In the genomic region with DNA sequence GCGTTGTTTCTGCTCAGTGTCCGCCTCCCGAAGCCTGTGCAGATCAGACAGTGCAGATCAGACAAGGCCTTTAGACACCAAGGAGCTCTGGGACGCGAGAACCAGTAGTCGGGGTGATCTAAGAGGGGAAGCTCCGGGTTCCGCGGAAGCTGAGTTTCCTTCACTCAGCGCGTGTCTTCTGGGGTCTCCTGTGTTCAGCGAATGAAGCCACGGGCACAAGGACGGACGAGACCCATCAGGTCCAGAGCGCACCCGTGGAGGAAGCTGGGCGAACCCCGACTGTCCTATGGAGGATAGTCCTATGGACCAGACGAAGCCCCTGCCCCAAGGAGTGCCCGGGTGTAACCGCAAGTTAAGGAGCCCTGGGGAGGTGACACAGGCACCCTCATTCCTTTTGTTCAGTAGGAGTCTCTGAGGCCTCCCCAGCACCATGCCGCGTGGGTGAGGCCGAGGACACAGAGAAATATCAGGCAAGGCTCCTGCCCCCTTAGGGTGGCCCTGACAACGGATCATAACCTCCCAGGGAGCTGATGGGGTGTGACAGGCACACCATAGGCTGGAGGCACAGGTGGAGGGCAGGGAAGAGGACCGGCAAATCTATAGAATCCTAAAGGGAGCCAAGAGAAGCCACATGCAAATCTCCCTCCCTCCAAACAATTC, we compare ENCODE assay signal across 9 cellular contexts. TPM values are rescaled to one million over a fixed set of nuclear protein-coding genes. Genes with fewer than 3 reads are reported as not detected.
DNase-seq lines count a peak whose midpoint lies in the region; ATAC-seq, FAIRE-seq and TF ChIP-seq lines count a peak whose summit lies in the region.
"Had no signal": no experiment of that assay in that cellular context is flagged by ENCODE, and none has a peak within 500 bp of the region (broad histone marks: within the 10 kb centered on the region; RNA-seq: fewer than 3 reads in every experiment).

No MANE protein-coding gene starts in this region.

- intact Hi-C loops in CD8-positive, alpha-beta T cell (cut with DNase I, micrococcal nuclease) = loop anchor here (1.0 to 5.0 kb wide), 13 partner anchors 23 to 270 kb away; partner anchors contain the start of genes ISOC2 (in 2 of the 2), KMT5C (in 2 of the 2), PPP6R1 (in 2 of the 2) and ZNF581 (in 2 of the 2)
- intact Hi-C loops in ascending aorta (cut with DNase I) = loop anchor here (1.0 to 10.0 kb wide), 7 partner anchors 45 to 263 kb away; partner anchors contain the start of genes CCDC106, HSPBP1, ISOC2 and KMT5C

- peaks cover 12% of the 10 kb centered on the region for H3K9me1 ChIP-seq in keratinocyte (ENCODE audit: control insufficient read depth, extremely low read depth, insufficient read depth, low read length)

- CTCF ChIA-PET in CD8-positive, alpha-beta T cell (lab: Charles Lee) = interaction anchor here (0.7 to 3.1 kb wide), 11 partner anchors 24 to 297 kb away, joined by 3 to 17 read pairs (median 4); partner anchors contain the start of gene KMT5C

- peaks cover 40% of the 10 kb centered on the region for H3K36me3 Mint-ChIP-seq in CD8-positive, alpha-beta T cell

- POLR2A ChIA-PET in CD8-positive, alpha-beta T cell (lab: Charles Lee) = interaction anchor here (0.6 to 2.7 kb wide), 17 partner anchors 8 to 269 kb away, joined by 3 to 27 read pairs (median 4); partner anchors contain the start of genes HSPBP1, ISOC2, KMT5C and PPP1R12C

- H3K9me3 Mint-ChIP-seq in CD8-positive, alpha-beta T cell = no peaks in the 10 kb centered on the region

- H3K27ac Mint-ChIP-seq in CD8-positive, alpha-beta T cell = peak overlapping the region; percentile 100

- H3K4me1 ChIP-seq in CD8-positive, alpha-beta T cell (ENCODE audit: insufficient read depth, low read length) = peaks cover 51% of the 10 kb centered on the region
- peaks cover 11 to 39% of the 10 kb centered on the region in 2 donors for H3K4me1 ChIP-seq in ascending aorta
- H3K4me1 ChIP-seq in keratinocyte (ENCODE audit: control insufficient read depth, extremely low read depth, insufficient read depth, low read length) = peaks cover 25% of the 10 kb centered on the region

- no peak for FAIRE-seq in keratinocyte (lab: Jason Lieb, UNC)

- H4K20me1 ChIP-seq in keratinocyte (ENCODE audit: control insufficient read depth, extremely low read depth, insufficient read depth, low read length) = peaks cover 33% of the 10 kb centered on the region

- H3K4me3 Mint-ChIP-seq in CD8-positive, alpha-beta T cell = peak overlapping the region; percentile 100

- peak overlapping the region; percentile 93 for H3K4me2 ChIP-seq in keratinocyte (ENCODE audit: control insufficient read depth, extremely low read depth, insufficient read depth, low read depth, low read length)

- H3K9me3 ChIP-seq in CD8-positive, alpha-beta T cell (ENCODE audit: low read length) = no peaks in the 10 kb centered on the region
- H3K9me3 ChIP-seq in ascending aorta = no peaks in the 10 kb centered on the region
- no peaks in the 10 kb centered on the region for H3K9me3 ChIP-seq in keratinocyte (ENCODE audit: control insufficient read depth, low read depth, low read length)

- ATAC-seq in CD8-positive, alpha-beta T cell = peak; percentile 1
- ATAC-seq in GM21825 (IDR thresholded peaks at IDR 0.05; ENCODE audit: unreplicated experiment) (peak; percentile 11), HG03565 (IDR thresholded peaks at IDR 0.05; ENCODE audit: unreplicated experiment) (no peak)

- peak in 2 of 7 experiments; percentile 23 to 48 for DNase-seq in CD8-positive, alpha-beta T cell
- DNase-seq in NCI-H774 (lab: John Stamatoyannopoulos, UW) = peak; percentile 40
- DNase-seq in ascending aorta (ENCODE audit: low spot score in 2 of 2) = no peak
- DNase-seq in keratinocyte (ENCODE audit: low read depth, low spot score) = no peak
- DNase-seq in stimulated activated CD8-positive, alpha-beta memory T cell treated with anti-CD3 and anti-CD28 coated beads, Interleukin-4, amount 100 ng/mL, for 48 hours = peak; percentile 59
- no peak for DNase-seq in EL

- H3K27me3 ChIP-seq in CD8-positive, alpha-beta T cell (ENCODE audit: insufficient read depth, low read length) = no peaks in the 10 kb centered on the region
- H3K27me3 ChIP-seq in ascending aorta = no peaks in the 10 kb centered on the region
- no peaks in the 10 kb centered on the region for H3K27me3 ChIP-seq in keratinocyte (ENCODE audit: control insufficient read depth, extremely low read depth, insufficient read depth, low read length)

- H3K4me1 Mint-ChIP-seq in CD8-positive, alpha-beta T cell (ENCODE audit: low read depth) = peaks cover 64% of the 10 kb centered on the region

- H2AFZ ChIP-seq in keratinocyte (ENCODE audit: control insufficient read depth, low read length) = peak overlapping the region; percentile 72

- no peak for TF ChIP-seq CTCF in CD8-positive, alpha-beta T cell (IDR thresholded peaks at IDR 0.05)
- TF ChIP-seq CTCF in ascending aorta (IDR thresholded peaks at IDR 0.05) = no peak
- no peak for TF ChIP-seq CTCF in keratinocyte (optimal IDR thresholded peaks at IDR 0.05 in 1 of 3, IDR thresholded peaks at IDR 0.05 in 1 of 3, conservative IDR thresholded peaks at IDR 0.05 in 1 of 3; ENCODE audit: extremely low read depth in 1 of 3, insufficient read depth in 2 of 3, low read length in 3 of 3)

- peaks cover 45% of the 10 kb centered on the region for H3K79me2 ChIP-seq in keratinocyte (ENCODE audit: control insufficient read depth, insufficient read depth, low read length)

- H3K36me3 ChIP-seq in CD8-positive, alpha-beta T cell (ENCODE audit: insufficient read depth, low read length) = peaks cover 18% of the 10 kb centered on the region
- H3K36me3 ChIP-seq in ascending aorta (peaks cover 24 to 25% of the 10 kb centered on the region in 2 donors), keratinocyte (ENCODE audit: control insufficient read depth in 2 of 2, extremely low read depth in 1 of 2, insufficient read depth in 2 of 2, low read length in 2 of 2) (peaks cover 24 to 35% of the 10 kb centered on the region in 2 experiments)

- H3K9ac ChIP-seq in keratinocyte (ENCODE audit: control insufficient read depth, extremely low read depth, insufficient read depth, low read length) = peak overlapping the region; percentile 92

- peak overlapping the region; percentile 75 for H3K4me3 ChIP-seq in CD8-positive, alpha-beta T cell (ENCODE audit: low read depth, low read length)
- peak overlapping the region; percentile 68 to 91 for H3K4me3 ChIP-seq in ascending aorta
- H3K4me3 ChIP-seq in keratinocyte (ENCODE audit: control insufficient read depth in 2 of 3, extremely low read depth in 1 of 3, insufficient read depth in 2 of 3, low read depth in 1 of 3, low read length in 3 of 3) = peak overlapping the region; percentile 76 to 97 (median 77)

- peak overlapping the region; percentile 95 for H3K27ac ChIP-seq in CD8-positive, alpha-beta T cell (ENCODE audit: low read depth, low read length)
- H3K27ac ChIP-seq in ascending aorta (peak overlapping the region; percentile 92 to 93), keratinocyte (ENCODE audit: control insufficient read depth, insufficient read depth, low read length) (peak overlapping the region; percentile 95)

- no peaks in the 10 kb centered on the region for H3K27me3 Mint-ChIP-seq in CD8-positive, alpha-beta T cell (ENCODE audit: low read depth)

- dilution Hi-C loops in keratinocyte (cut with MboI; ENCODE audit: extremely low pct_ligation_motif_present, low sequenced_read_pairs) = no loop called here

RNA-seq across cellular contexts. Expression of gene TMEM238, which starts 0.6 kb away (rescaled TPM):
- total RNA-seq in CD8-positive, alpha-beta T cell = 10 to 100 TPM; 12.9 to 13.4 TPM
- not detected for total RNA-seq in ascending aorta
- polyA plus RNA-seq in keratinocyte = 0.23 to 0.31 TPM (median 0.24 TPM) in 3 replicates
- polyA plus RNA-seq in keratinocyte (2011; ENCODE audit: low read depth) = 1.7 TPM
- polyA plus RNA-seq in keratinocyte (2011; cell fraction: cytosol; rRNA removed) = 0.08 TPM in 1 of 2 replicates, not detected in the other
- not detected in 2 replicates for polyA plus RNA-seq in keratinocyte (2011; cell fraction: nucleus; rRNA removed)
- polyA plus RNA-seq in keratinocyte (2012; ENCODE audit: low replicate concordance) = 1.1 and 1.7 TPM in 2 replicates
- 0.33 TPM in 1 of 3 replicates, not detected in the others for polyA minus RNA-seq in keratinocyte
- 4.8 TPM for polyA minus RNA-seq in keratinocyte (2011; cell fraction: cytosol; rRNA and poly(A)+ RNA removed)
- polyA minus RNA-seq in keratinocyte (2011; cell fraction: nucleus; rRNA and poly(A)+ RNA removed) = 0.42 TPM in 1 of 2 replicates, not detected in the other
- total RNA-seq: LHCN-M2 had no signal

RNA-seq across cellular contexts. Expression of gene RPL28, which starts 1.0 kb away (rescaled TPM):
- total RNA-seq in CD8-positive, alpha-beta T cell = 1,000 to 10,000 TPM; 4,227 to 4,270 TPM
- 542 TPM for total RNA-seq in ascending aorta
- polyA plus RNA-seq in keratinocyte = 282 to 1,011 TPM (median 432 TPM) in 3 replicates
- polyA plus RNA-seq in keratinocyte (2011; ENCODE audit: low read depth) = 1,408 TPM
- 386 and 941 TPM in 2 replicates for polyA plus RNA-seq in keratinocyte (2011; cell fraction: cytosol; rRNA removed)
- polyA plus RNA-seq in keratinocyte (2011; cell fraction: nucleus; rRNA removed) = 156 and 225 TPM in 2 replicates
- polyA plus RNA-seq in keratinocyte (2012; ENCODE audit: low replicate concordance) = 1,660 and 2,244 TPM in 2 replicates
- 421 to 920 TPM (median 581 TPM) in 3 replicates for polyA minus RNA-seq in keratinocyte
- polyA minus RNA-seq in keratinocyte (2011; cell fraction: cytosol; rRNA and poly(A)+ RNA removed) = 2,342 TPM
- 93.7 and 95.8 TPM in 2 replicates for polyA minus RNA-seq in keratinocyte (2011; cell fraction: nucleus; rRNA and poly(A)+ RNA removed)

RNA-seq across cellular contexts. Expression of gene TMEM190, which starts 8.1 kb away (rescaled TPM):
- total RNA-seq in CD8-positive, alpha-beta T cell = not detected
- not detected for total RNA-seq in ascending aorta
- 0.19 TPM in 1 of 3 replicates, not detected in the others for polyA plus RNA-seq in keratinocyte
- polyA plus RNA-seq in keratinocyte (2011; ENCODE audit: low read depth) = not detected
- polyA plus RNA-seq in keratinocyte (2011; cell fraction: cytosol; rRNA removed) = not detected in 2 replicates
- polyA plus RNA-seq in keratinocyte (2011; cell fraction: nucleus; rRNA removed) = 0.55 and 0.79 TPM in 2 replicates
- not detected in 2 replicates for polyA plus RNA-seq in keratinocyte (2012; ENCODE audit: low replicate concordance)
- not detected in 3 replicates for polyA minus RNA-seq in keratinocyte
- not detected for polyA minus RNA-seq in keratinocyte (2011; cell fraction: cytosol; rRNA and poly(A)+ RNA removed)
- polyA minus RNA-seq in keratinocyte (2011; cell fraction: nucleus; rRNA and poly(A)+ RNA removed) = not detected in 2 replicates
- total RNA-seq: LHCN-M2 had no signal

RNA-seq across cellular contexts. Expression of gene IL11, which starts 14.4 kb away (rescaled TPM):
- 1 to 10 TPM in 1 of 2 experiments, under 1 TPM in 1; 0.28 to 1.0 TPM for total RNA-seq in CD8-positive, alpha-beta T cell
- total RNA-seq in ascending aorta = not detected
- polyA plus RNA-seq in keratinocyte = 1.6 to 5.1 TPM (median 2.2 TPM) in 3 replicates
- 0.56 TPM for polyA plus RNA-seq in keratinocyte (2011; ENCODE audit: low read depth)
- 1.4 and 2.0 TPM in 2 replicates for polyA plus RNA-seq in keratinocyte (2011; cell fraction: cytosol; rRNA removed)
- 9.3 and 11.9 TPM in 2 replicates for polyA plus RNA-seq in keratinocyte (2011; cell fraction: nucleus; rRNA removed)
- polyA plus RNA-seq in keratinocyte (2012; ENCODE audit: low replicate concordance) = 3.4 TPM in 2 replicates
- 0.86 to 1.4 TPM (median 1.2 TPM) in 3 replicates for polyA minus RNA-seq in keratinocyte
- polyA minus RNA-seq in keratinocyte (2011; cell fraction: cytosol; rRNA and poly(A)+ RNA removed) = 1.5 TPM
- 1.4 and 4.1 TPM in 2 replicates for polyA minus RNA-seq in keratinocyte (2011; cell fraction: nucleus; rRNA and poly(A)+ RNA removed)

RNA-seq across cellular contexts. Expression of gene GARIN5B, which starts 21.6 kb away (rescaled TPM):
- total RNA-seq in CD8-positive, alpha-beta T cell = not detected
- total RNA-seq in ascending aorta = not detected
- not detected in 3 replicates for polyA plus RNA-seq in keratinocyte
- polyA plus RNA-seq in keratinocyte (2011; ENCODE audit: low read depth) = not detected
- polyA plus RNA-seq in keratinocyte (2011; cell fraction: cytosol; rRNA removed) = not detected in 2 replicates
- polyA plus RNA-seq in keratinocyte (2011; cell fraction: nucleus; rRNA removed) = not detected in 2 replicates
- not detected in 2 replicates for polyA plus RNA-seq in keratinocyte (2012; ENCODE audit: low replicate concordance)
- polyA minus RNA-seq in keratinocyte = not detected in 3 replicates
- polyA minus RNA-seq in keratinocyte (2011; cell fraction: cytosol; rRNA and poly(A)+ RNA removed) = not detected
- polyA minus RNA-seq in keratinocyte (2011; cell fraction: nucleus; rRNA and poly(A)+ RNA removed) = not detected in 2 replicates
- total RNA-seq: LHCN-M2 had no signal

Comparison
In these comparisons a context has a peak if more than half of its experiments do, and no peak if none do; other contexts are left out.
1. DNase-seq: peak in NCI-H774 (single experiment) and stimulated activated CD8-positive, alpha-beta memory T cell treated with anti-CD3 and anti-CD28 coated beads, Interleukin-4, amount 100 ng/mL, for 48 hours (single experiment); none in ascending aorta (0 of 2), keratinocyte (single experiment) and EL (single experiment).
2. RNA of gene TMEM238, which starts 0.6 kb away (total RNA-seq): 12.9 to 13.4 TPM in CD8-positive, alpha-beta T cell; not detected in ascending aorta (single experiment); every median in the first group is over 10 times any median in the second.
3. Peak in every context shown above with its lines, with median percentiles within 50 percentile points of each other: H3K27ac ChIP-seq and H3K4me3 ChIP-seq.